ENCODE assay signal across 11 cellular contexts in genomic region chr7:132065973-132066611, GRCh38.
DNase-seq lines count a peak whose midpoint lies in the region; ATAC-seq and TF ChIP-seq lines count a peak whose summit lies in the region.
"Had no signal": no experiment of that assay in that cellular context is flagged by ENCODE, and none has a peak within 500 bp of the region (broad histone marks: within the 10 kb centered on the region; RNA-seq: fewer than 3 reads in every experiment).

No MANE protein-coding gene starts in this region.

- DNase-seq in NCI-H2227 (lab: John Stamatoyannopoulos, UW; ENCODE audit: unreplicated experiment) (peak; percentile 40), colonic mucosa (no peak), mesendoderm (no peak), DMS153 (lab: John Stamatoyannopoulos, UW) (no peak), GM10248 (ENCODE audit: extremely low spot score) (no peak), SKM-1 (lab: John Stamatoyannopoulos, UW; ENCODE audit: unreplicated experiment) (no peak)
- DNase-seq: erythroblast, NCI-H1930, T-helper 9 cell had no signal

- no peak overlapping the region for H3K18ac ChIP-seq in mesendoderm (ENCODE audit: low read length)

- H3K27me3 ChIP-seq in colonic mucosa (no peaks in the 10 kb centered on the region), mesendoderm (ENCODE audit: insufficient read depth, low read length, poor library complexity) (no peaks in the 10 kb centered on the region)

- H3K79me1 ChIP-seq in mesendoderm (ENCODE audit: low read length) = no peaks in the 10 kb centered on the region

- H2BK5ac ChIP-seq in mesendoderm (ENCODE audit: low read length) = no peak overlapping the region

- peak overlapping the region; percentile 7 for H3K56ac ChIP-seq in mesendoderm (ENCODE audit: low read length)

- H3K36me3 ChIP-seq in colonic mucosa (no peaks in the 10 kb centered on the region), mesendoderm (ENCODE audit: control insufficient read depth, insufficient read depth, low read length) (no peaks in the 10 kb centered on the region)

- H3K9ac ChIP-seq in colonic mucosa (ENCODE audit: low read depth in 2 of 2, low read length in 2 of 2) = no peak overlapping the region
- no peak overlapping the region for H3K9ac ChIP-seq in mesendoderm (ENCODE audit: low read length)

- no peak overlapping the region for H3K4me2 ChIP-seq in mesendoderm (ENCODE audit: low read length)

- intact Hi-C loops in colonic mucosa (cut with DNase I) = no loop called here

- no CpG with 5 or more reads among the region's 5 CpGs for WGBS in mesendoderm (ENCODE audit: extremely low coverage, insufficient coverage, low lambda C conversion rate)

- CTCF ChIA-PET in GM10248 (lab: Yijun Ruan, JAX) = no interaction called here

- POLR2A ChIA-PET in GM10248 (lab: Yijun Ruan, JAX) = no interaction called here

- H3K9me3 ChIP-seq in colonic mucosa = no peaks in the 10 kb centered on the region

- no peak overlapping the region for H4K5ac ChIP-seq in mesendoderm (ENCODE audit: low read length)

- H3K27ac ChIP-seq in colonic mucosa (peak overlapping the region; percentile 40), mesendoderm (ENCODE audit: low read depth, low read length) (no peak overlapping the region), temporal lobe (ENCODE audit: low read depth, low read length) (peak overlapping the region; percentile 36)

- H2BK120ac ChIP-seq in mesendoderm (ENCODE audit: low read depth, low read length) = no peak overlapping the region

- H4K8ac ChIP-seq in mesendoderm (ENCODE audit: low read depth, low read length) = no peak overlapping the region

- H3K79me2 ChIP-seq in mesendoderm (ENCODE audit: control insufficient read depth, insufficient read depth, low read length) = no peaks in the 10 kb centered on the region

- H3K4me3 ChIP-seq in colonic mucosa (no peak overlapping the region), mesendoderm (ENCODE audit: low read length) (no peak overlapping the region)

- no peak overlapping the region for H3K4ac ChIP-seq in mesendoderm (ENCODE audit: low read depth, low read length)

- no peak for TF ChIP-seq CTCF in colonic mucosa (IDR thresholded peaks at IDR 0.05)
- TF ChIP-seq CTCF in GM10248 (IDR thresholded peaks at IDR 0.05; ENCODE audit: control extremely low read depth, extremely low read depth, low read depth, missing control alignments) = no peak

- no peak for ATAC-seq in GM19455 (IDR thresholded peaks at IDR 0.05; ENCODE audit: unreplicated experiment)

- H2AK5ac ChIP-seq in mesendoderm (ENCODE audit: low read length) = no peak overlapping the region

- no peaks in the 10 kb centered on the region for H3K4me1 ChIP-seq in colonic mucosa
- H3K4me1 ChIP-seq in mesendoderm (ENCODE audit: control insufficient read depth, low read depth, low read length) = no peaks in the 10 kb centered on the region

- no peak overlapping the region for H2BK15ac ChIP-seq in mesendoderm (replicated peaks; ENCODE audit: low read depth)

- no peak overlapping the region for H3K23ac ChIP-seq in mesendoderm (ENCODE audit: low read length)
